ENCODE assay signal across 1 cellular context in the genomic region with DNA sequence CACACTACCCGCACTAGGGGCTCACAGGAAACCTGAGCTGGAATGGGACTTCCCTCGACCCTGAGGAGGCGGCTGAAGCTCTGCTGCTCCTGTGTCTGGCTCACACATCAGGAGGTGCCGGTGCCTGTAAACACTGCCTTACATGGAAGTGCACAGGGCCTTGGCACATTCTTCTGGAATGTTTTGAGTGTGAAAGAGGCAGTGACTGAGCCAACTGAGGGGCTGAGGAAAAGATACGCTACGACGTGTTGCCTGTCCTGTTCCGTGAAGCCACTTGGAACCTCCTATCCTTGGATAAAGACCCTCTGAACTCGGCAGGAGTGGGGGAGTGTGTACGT.
TF ChIP-seq lines count a peak whose summit lies in the region.

No MANE protein-coding gene starts in this region.

TF ChIP-seq in HepG2, 621 proteins besides CTCF, POLR2A, EP300 and RAD21:
- no peak for TF ChIP-seq NKX3-1 (CRISPR knock-in tag; IDR thresholded peaks at IDR 0.05)
- TF ChIP-seq ZNF333 (CRISPR knock-in tag; IDR thresholded peaks at IDR 0.05; ENCODE audit: borderline replicate concordance), result no peak
- TF ChIP-seq EEA1 (CRISPR knock-in tag; IDR thresholded peaks at IDR 0.05; ENCODE audit: borderline replicate concordance), result no peak
- no peak for TF ChIP-seq SMAD1 (CRISPR knock-in tag; IDR thresholded peaks at IDR 0.05; ENCODE audit: borderline replicate concordance, low read depth)
- TF ChIP-seq TBX3 (IDR thresholded peaks at IDR 0.05; ENCODE audit: borderline replicate concordance), result no peak
- no peak for TF ChIP-seq ZNF44 (CRISPR knock-in tag; IDR thresholded peaks at IDR 0.05)
- TF ChIP-seq NCOA1 (CRISPR knock-in tag; IDR thresholded peaks at IDR 0.05), result no peak
- no peak for TF ChIP-seq LRRFIP1 (CRISPR knock-in tag; conservative IDR thresholded peaks at IDR 0.05)
- TF ChIP-seq SOX6 (IDR thresholded peaks at IDR 0.05), result no peak
- no peak for TF ChIP-seq SOX6 (CRISPR knock-in tag; IDR thresholded peaks at IDR 0.05)
- no peak for TF ChIP-seq ZBTB39 (CRISPR knock-in tag; IDR thresholded peaks at IDR 0.05)
- TF ChIP-seq RNF2 (conservative IDR thresholded peaks at IDR 0.05; ENCODE audit: low read depth), result no peak
